ENCODE assay signal across 1 cellular context in genomic region chr16:25257504-25257955, GRCh38.
TF ChIP-seq lines count a peak whose summit lies in the region.

Gene ZKSCAN2 (minus strand): TSS chr16:25257845. CDS start chr16:25257127, 718 bp downstream.

TF ChIP-seq in HepG2, 621 proteins besides CTCF, POLR2A, EP300 and RAD21 (continued from another document and continues in another):
- peak; percentile 22; the same call in 1 of the 2 replicates for TF ChIP-seq ZNF24 (IDR thresholded peaks at IDR 0.05)
- peak; percentile 42; the same call in 1 of the 2 replicates for TF ChIP-seq ZNF430 (CRISPR knock-in tag; IDR thresholded peaks at IDR 0.05)
- no peak for TF ChIP-seq ZNF10 (CRISPR knock-in tag; IDR thresholded peaks at IDR 0.05; ENCODE audit: borderline replicate concordance, low read depth)
- no peak for TF ChIP-seq ZBTB2 (CRISPR knock-in tag; IDR thresholded peaks at IDR 0.05; ENCODE audit: low read depth)
- no peak; a peak in 1 of 4 replicates for TF ChIP-seq HMGXB4 (CRISPR knock-in tag; IDR thresholded peaks at IDR 0.05; ENCODE audit: borderline replicate concordance in 1 of 2, low read depth in 1 of 2)
- no peak for TF ChIP-seq GLI4 (CRISPR knock-in tag; IDR thresholded peaks at IDR 0.05; ENCODE audit: borderline replicate concordance)
- 0 out of 2 replicates have a peak, but pooled peaks have one; percentile 7 for TF ChIP-seq HBP1 (CRISPR knock-in tag; IDR thresholded peaks at IDR 0.05; ENCODE audit: low read depth)
- TF ChIP-seq U2AF1 (optimal IDR thresholded peaks at IDR 0.05; ENCODE audit: low read depth, low read length), result no peak
- peak; percentile 1; the same call in 1 of the 2 replicates for TF ChIP-seq KAT7 (CRISPR knock-in tag; IDR thresholded peaks at IDR 0.05; ENCODE audit: borderline replicate concordance)
- TF ChIP-seq SRF (IDR thresholded peaks at IDR 0.05; ENCODE audit: low read depth, low read length), result 0 out of 2 replicates have a peak, but pooled peaks have one; percentile 1
- 0 out of 2 replicates have a peak, but pooled peaks have one; percentile 26 for TF ChIP-seq NFE2 (CRISPR knock-in tag; IDR thresholded peaks at IDR 0.05)
- no peak for TF ChIP-seq PRPF4 (IDR thresholded peaks at IDR 0.05; ENCODE audit: low read depth, low read length, poor library complexity, severe bottlenecking)
- TF ChIP-seq ZBED4 (CRISPR knock-in tag; IDR thresholded peaks at IDR 0.05; ENCODE audit: borderline replicate concordance), result peak; percentile 98
- TF ChIP-seq RBAK (CRISPR knock-in tag; IDR thresholded peaks at IDR 0.05), result no peak
- TF ChIP-seq ARNT (IDR thresholded peaks at IDR 0.05), result no peak
- TF ChIP-seq ZKSCAN8 (CRISPR knock-in tag; IDR thresholded peaks at IDR 0.05; ENCODE audit: borderline replicate concordance), result 0 out of 2 replicates have a peak, but pooled peaks have one; percentile 6
- peak; percentile 83; the same call in 1 of the 2 replicates for TF ChIP-seq ZNF253 (CRISPR knock-in tag; IDR thresholded peaks at IDR 0.05; ENCODE audit: borderline replicate concordance)
- no peak; the same call in 1 of the 2 replicates for TF ChIP-seq SALL2 (CRISPR knock-in tag; IDR thresholded peaks at IDR 0.05)
- no peak for TF ChIP-seq ZNF691 (CRISPR knock-in tag; IDR thresholded peaks at IDR 0.05; ENCODE audit: borderline replicate concordance, low read depth)
- TF ChIP-seq ZNF331 (CRISPR knock-in tag; IDR thresholded peaks at IDR 0.05), result no peak; the same call in 1 of the 2 replicates
- peak; percentile 92; the same call in 1 of the 2 replicates for TF ChIP-seq LBX2 (CRISPR knock-in tag; IDR thresholded peaks at IDR 0.05; ENCODE audit: borderline replicate concordance)
- TF ChIP-seq FOXJ3 (CRISPR knock-in tag; IDR thresholded peaks at IDR 0.05; ENCODE audit: borderline replicate concordance), result no peak
- no peak for TF ChIP-seq ZNF343 (CRISPR knock-in tag; IDR thresholded peaks at IDR 0.05)
- TF ChIP-seq ZNF557 (CRISPR knock-in tag; IDR thresholded peaks at IDR 0.05), result no peak
- no peak for TF ChIP-seq TRAFD1 (CRISPR knock-in tag; IDR thresholded peaks at IDR 0.05; ENCODE audit: borderline replicate concordance)
- no peak for TF ChIP-seq SYNCRIP (IDR thresholded peaks at IDR 0.05; ENCODE audit: insufficient read depth, low read depth, low read length)
- no peak for TF ChIP-seq ZNF773 (CRISPR knock-in tag; IDR thresholded peaks at IDR 0.05; ENCODE audit: borderline replicate concordance)
- TF ChIP-seq CENPT (CRISPR knock-in tag; IDR thresholded peaks at IDR 0.05; ENCODE audit: low read depth), result peak; percentile 84
- TF ChIP-seq ZBTB33 (CRISPR knock-in tag; IDR thresholded peaks at IDR 0.05), result no peak
- TF ChIP-seq ZMAT5 (CRISPR knock-in tag; IDR thresholded peaks at IDR 0.05; ENCODE audit: borderline replicate concordance, low read depth), result no peak; the same call in 1 of the 2 replicates
- TF ChIP-seq ZNF563 (CRISPR knock-in tag; IDR thresholded peaks at IDR 0.05), result peak; percentile 99
- no peak for TF ChIP-seq HMG20B (CRISPR knock-in tag; conservative IDR thresholded peaks at IDR 0.05)
- no peak for TF ChIP-seq ZNF337 (CRISPR knock-in tag; IDR thresholded peaks at IDR 0.05; ENCODE audit: borderline replicate concordance, low read depth)
- TF ChIP-seq ZEB1 (IDR thresholded peaks at IDR 0.05; ENCODE audit: insufficient replicate concordance, low read depth), result no peak
- TF ChIP-seq MLX (CRISPR knock-in tag; IDR thresholded peaks at IDR 0.05), result peak; percentile 58; the same call in 1 of the 2 replicates
- no peak for TF ChIP-seq HNRNPL (IDR thresholded peaks at IDR 0.05; ENCODE audit: low read depth, low read length)
- TF ChIP-seq ARNT2 (CRISPR knock-in tag; IDR thresholded peaks at IDR 0.05; ENCODE audit: low read depth), result peak; percentile 65; the same call in 1 of the 2 replicates
- no peak for TF ChIP-seq ZNF530 (CRISPR knock-in tag; IDR thresholded peaks at IDR 0.05; ENCODE audit: low read depth)
- 0 out of 2 replicates have a peak, but pooled peaks have one; percentile 62 for TF ChIP-seq ZNF83 (CRISPR knock-in tag; IDR thresholded peaks at IDR 0.05; ENCODE audit: borderline replicate concordance)
- peak; percentile 90 for TF ChIP-seq PATZ1 (CRISPR knock-in tag; IDR thresholded peaks at IDR 0.05)
- TF ChIP-seq BATF2 (CRISPR knock-in tag; IDR thresholded peaks at IDR 0.05), result no peak
- TF ChIP-seq ZNF160 (CRISPR knock-in tag; IDR thresholded peaks at IDR 0.05), result no peak; the same call in 1 of the 2 replicates
- peak; percentile 71 for TF ChIP-seq ZNF777 (CRISPR knock-in tag; IDR thresholded peaks at IDR 0.05)
- TF ChIP-seq ZNF780A (CRISPR knock-in tag; IDR thresholded peaks at IDR 0.05), result no peak
- no peak for TF ChIP-seq ZNF326 (CRISPR knock-in tag; IDR thresholded peaks at IDR 0.05; ENCODE audit: borderline replicate concordance)
- no peak for TF ChIP-seq HNRNPK (IDR thresholded peaks at IDR 0.05; ENCODE audit: low read depth, low read length, poor library complexity, severe bottlenecking)
